8 cellular contexts compared by ENCODE assay signal in the genomic region with DNA sequence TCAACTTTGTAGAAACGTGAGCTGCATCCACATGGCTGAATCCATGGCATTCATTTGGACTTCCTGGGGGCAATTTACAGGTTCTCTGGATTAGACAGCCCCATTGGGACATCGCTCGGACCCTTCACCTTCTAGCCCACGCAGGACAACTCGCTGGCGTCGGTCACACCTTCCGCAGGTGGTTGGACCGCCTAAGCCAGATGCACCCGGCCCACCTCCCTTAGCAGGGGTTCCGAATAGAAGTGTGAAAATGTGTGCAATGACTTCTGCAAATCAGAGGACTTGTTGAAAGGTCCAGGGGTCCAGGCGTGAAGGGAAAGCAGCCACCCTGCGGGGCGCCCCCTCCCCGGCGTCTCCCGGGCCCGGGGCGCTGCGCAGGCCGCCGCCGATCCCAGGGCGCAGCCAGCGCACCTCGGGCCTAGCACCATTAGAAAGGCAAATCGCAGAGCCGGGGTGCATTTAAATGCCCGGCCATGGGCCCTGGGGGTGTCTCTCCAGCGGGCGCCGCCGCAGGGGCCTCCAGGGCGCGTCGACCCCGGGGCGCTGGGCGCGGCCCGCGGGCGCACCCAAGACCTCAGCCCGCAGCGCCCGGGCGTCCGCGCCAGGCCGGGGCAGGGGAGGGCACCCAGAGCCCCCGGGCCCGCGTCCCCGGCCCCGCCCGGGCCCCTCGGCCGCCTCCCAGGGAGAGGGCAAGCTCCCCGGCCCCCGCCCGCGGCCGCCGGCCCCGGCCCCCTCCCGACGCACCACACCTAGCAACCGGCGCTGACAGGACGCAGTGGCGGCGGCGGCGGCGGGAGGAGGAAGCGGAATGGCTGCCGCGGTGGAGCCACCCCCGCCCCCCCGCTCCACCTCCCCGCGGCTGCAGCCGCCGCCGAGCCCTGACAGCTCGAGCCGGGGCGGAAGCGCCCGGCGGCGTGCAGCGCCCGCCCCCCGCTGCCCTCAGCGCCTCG. TPM values are rescaled to one million over a fixed set of nuclear protein-coding genes. Genes with fewer than 3 reads are reported as not detected.
DNase-seq lines count a peak whose midpoint lies in the region; ATAC-seq and TF ChIP-seq lines count a peak whose summit lies in the region.

No MANE protein-coding gene starts in this region.

- peak overlapping the region; percentile 47 for H2BK5ac ChIP-seq in IMR-90 (ENCODE audit: low read depth, low read length, poor library complexity, severe bottlenecking)

- H3K9me3 ChIP-seq in IMR-90 (ENCODE audit: control insufficient read depth, insufficient read depth, low read length) (no peaks in the 10 kb centered on the region), SU-DHL-6 (ENCODE audit: insufficient read depth, low read length) (no peaks in the 10 kb centered on the region), adipocyte (ENCODE audit: control insufficient read depth, low read length) (no peaks in the 10 kb centered on the region), right cardiac atrium (ENCODE audit: control insufficient read depth, low read length) (no peaks in the 10 kb centered on the region), aorta (ENCODE audit: control insufficient read depth, low read length) (no peaks in the 10 kb centered on the region)

- H2BK120ac ChIP-seq in IMR-90 (ENCODE audit: low read depth, low read length): peak overlapping the region; percentile 7

- H2AK9ac ChIP-seq in IMR-90 (replicated peaks; ENCODE audit: low read depth, low read length, poor library complexity): peak overlapping the region; percentile 70

- peak overlapping the region; percentile 100 for H3K4me3 ChIP-seq in IMR-90 (ENCODE audit: insufficient read depth, low read depth, low read length)
- peak overlapping the region; percentile 32 for H3K4me3 ChIP-seq in SU-DHL-6 (ENCODE audit: insufficient read depth, low read length, poor library complexity, severe bottlenecking)
- H3K4me3 ChIP-seq in adipocyte (ENCODE audit: low read length): peak overlapping the region; percentile 87
- H3K4me3 ChIP-seq in right cardiac atrium (ENCODE audit: low read length): peak overlapping the region; percentile 99
- peak overlapping the region; percentile 87 to 99 for H3K4me3 ChIP-seq in aorta (ENCODE audit: low read length in 2 of 2)

- H3K4ac ChIP-seq in IMR-90 (ENCODE audit: low read depth, low read length): peak overlapping the region; percentile 65

- peaks cover 23% of the 10 kb centered on the region for H3K4me1 ChIP-seq in IMR-90 (ENCODE audit: control insufficient read depth, insufficient read depth, low read length)
- H3K4me1 ChIP-seq in adipocyte (ENCODE audit: control insufficient read depth, insufficient read depth, low read length): peaks cover 25% of the 10 kb centered on the region
- peaks cover 2% of the 10 kb centered on the region for H3K4me1 ChIP-seq in right cardiac atrium (ENCODE audit: control insufficient read depth, insufficient read depth, low read length)
- no peaks in the 10 kb centered on the region for H3K4me1 ChIP-seq in aorta (ENCODE audit: control insufficient read depth in 1 of 2, insufficient read depth in 2 of 2, low read length in 2 of 2)

- 3% methylated on average over 12 of the region's 97 CpGs; no CpG with 5 or more reads in 1 of the 2 experiments for WGBS in IMR-90 (ENCODE audit: extremely low coverage in 2 of 2, insufficient read length in 1 of 2), 2 experiments
- 3% methylated on average over 97 of the region's 97 CpGs for WGBS in right cardiac atrium
- 1 to 3% methylated on average over 43 to 97 of the region's 97 CpGs for WGBS in aorta, 2 donors

- TF ChIP-seq RAD21 in IMR-90 (IDR thresholded peaks at IDR 0.05; ENCODE audit: low read length): no peak

- H4K5ac ChIP-seq in IMR-90 (ENCODE audit: low read depth, low read length): peak overlapping the region; percentile 19

- H2BK15ac ChIP-seq in IMR-90 (ENCODE audit: low read depth, low read length): no peak overlapping the region

- in situ Hi-C loops in IMR-90 (cut with MboI; ENCODE audit: low sequenced_read_pairs): no loop called here

- POLR2A ChIA-PET in IMR-90 (lab: Charles Lee; ENCODE audit: unreplicated experiment): no interaction called here

- H3K79me1 ChIP-seq in IMR-90 (ENCODE audit: low read depth in 1 of 2, low read length in 2 of 2): peaks cover 26 to 38% of the 10 kb centered on the region in 2 experiments

- CTCF ChIA-PET in IMR-90 (lab: Yijun Ruan, JAX): no interaction called here

- peak overlapping the region; percentile 32 to 52; a peak in 3 of 4 replicates for H4K8ac ChIP-seq in IMR-90 (ENCODE audit: low read depth in 2 of 2, low read length in 2 of 2)

- peak; percentile 88 for DNase-seq in D341Med (ENCODE audit: low spot score)
- no peak for DNase-seq in IMR-90
- peak; percentile 88 for DNase-seq in adipocyte (ENCODE audit: low read depth)
- peak; percentile 84 to 92 (median 92) for DNase-seq in right cardiac atrium
- DNase-seq in putamen (ENCODE audit: low spot score): peak; percentile 76
- peak; percentile 85 to 91 for DNase-seq in aorta

- peak overlapping the region; percentile 64 for H3K14ac ChIP-seq in IMR-90 (replicated peaks; ENCODE audit: low read depth, low read length)

- no peak for TF ChIP-seq CTCF in IMR-90 (conservative IDR thresholded peaks at IDR 0.05; ENCODE audit: low read depth, low read length)
- no peak for TF ChIP-seq CTCF in SU-DHL-6 (IDR thresholded peaks at IDR 0.05; ENCODE audit: insufficient read depth, low read length, poor library complexity, severe bottlenecking)

- H3K79me2 ChIP-seq in SU-DHL-6 (ENCODE audit: insufficient read depth, low read length): no peaks in the 10 kb centered on the region

- H3K18ac ChIP-seq in IMR-90 (ENCODE audit: low read depth, low read length): no peak overlapping the region; the same call in none of the 2 replicates

- peak overlapping the region; percentile 75 for H4K91ac ChIP-seq in IMR-90 (ENCODE audit: insufficient read depth, low read depth, low read length)

- H2AFZ ChIP-seq in IMR-90 (replicated peaks; ENCODE audit: low read length, poor library complexity) (peak overlapping the region; percentile 81), SU-DHL-6 (ENCODE audit: low read depth, low read length, severe bottlenecking) (no peak overlapping the region)

- H3K23ac ChIP-seq in IMR-90 (ENCODE audit: low read depth, low read length): peak overlapping the region; percentile 47

- peaks cover 19% of the 10 kb centered on the region for H3K9me1 ChIP-seq in IMR-90 (ENCODE audit: insufficient read depth, low read length)

- ATAC-seq in GM21515 (IDR thresholded peaks at IDR 0.05; ENCODE audit: unreplicated experiment): peak; percentile 87
- ATAC-seq in IMR-90 (ENCODE audit: low read depth): peak; percentile 78
- peak; percentile 76 to 85 for ATAC-seq in right cardiac atrium
- ATAC-seq in aorta (ENCODE audit: low FRiP score): peak; percentile 81

- dilution Hi-C loops in IMR-90 (cut with HindIII; ENCODE audit: low sequenced_read_pairs, unreplicated experiment): no loop called here

- H3F3A ChIP-seq in SU-DHL-6 (ENCODE audit: insufficient read depth): peaks cover 26% of the 10 kb centered on the region

- no peak for TF ChIP-seq POLR2A in IMR-90 (IDR thresholded peaks at IDR 0.05; ENCODE audit: low read depth, low read length)

- BruUV-seq in IMR-90 (replicated peaks; lab: Mats Ljungman, UMichigan): no TSS peak

- H3K56ac ChIP-seq in IMR-90 (ENCODE audit: extremely low read depth, insufficient read depth, low read length): peak overlapping the region; percentile 64; the same call in 1 of the 2 replicates

- no peaks in the 10 kb centered on the region for H3K9me2 ChIP-seq in SU-DHL-6 (replicated peaks; ENCODE audit: insufficient read depth, low read length)

- no peaks in the 10 kb centered on the region for H3K27me3 ChIP-seq in IMR-90 (ENCODE audit: control insufficient read depth, insufficient read depth, low read length)
- no peaks in the 10 kb centered on the region for H3K27me3 ChIP-seq in SU-DHL-6 (ENCODE audit: low read length)
- H3K27me3 ChIP-seq in adipocyte (replicated peaks; ENCODE audit: control insufficient read depth, insufficient read depth, low read length): no peaks in the 10 kb centered on the region
- no peaks in the 10 kb centered on the region for H3K27me3 ChIP-seq in right cardiac atrium (ENCODE audit: control insufficient read depth, insufficient read depth)
- H3K27me3 ChIP-seq in aorta (ENCODE audit: control insufficient read depth in 1 of 2, insufficient read depth in 2 of 2, low read length in 1 of 2): no peaks in the 10 kb centered on the region

- intact Hi-C loops in IMR-90 (cut with micrococcal nuclease) (loop anchor here (1.0 kb wide), 1 partner anchor 93 kb away; no protein-coding TSS in a partner anchor), right cardiac atrium (cut with DNase I) (no loop called here), aorta (cut with DNase I) (loop anchor here in 1 of 2 donors (5.0 kb wide), 1 partner anchor 72 kb away; no protein-coding TSS in a partner anchor)

- H3K4me2 ChIP-seq in IMR-90 (ENCODE audit: low read depth, low read length): peak overlapping the region; percentile 94
- peak overlapping the region; percentile 38 for H3K4me2 ChIP-seq in SU-DHL-6 (ENCODE audit: low read depth, low read length, poor library complexity, severe bottlenecking)

- H3K36me3 ChIP-seq in IMR-90 (ENCODE audit: control insufficient read depth, insufficient read depth, low read length): no peaks in the 10 kb centered on the region
- H3K36me3 ChIP-seq in SU-DHL-6 (ENCODE audit: low read length): no peaks in the 10 kb centered on the region; the same call in 1 of the 2 replicates
- H3K36me3 ChIP-seq in adipocyte (ENCODE audit: control insufficient read depth, insufficient read depth, low read length, severe bottlenecking): no peaks in the 10 kb centered on the region
- no peaks in the 10 kb centered on the region for H3K36me3 ChIP-seq in aorta (ENCODE audit: control insufficient read depth in 1 of 2, insufficient read depth in 2 of 2, low read length in 1 of 2)

- H2AK5ac ChIP-seq in IMR-90 (ENCODE audit: low read depth, low read length): peak overlapping the region; percentile 81

- H3K27ac ChIP-seq in IMR-90 (ENCODE audit: insufficient read depth, low read length): peak overlapping the region; percentile 70
- no peak overlapping the region for H3K27ac ChIP-seq in SU-DHL-6 (ENCODE audit: low read depth, low read length)
- H3K27ac ChIP-seq in right cardiac atrium (ENCODE audit: low read length): peak overlapping the region; percentile 64
- H3K27ac ChIP-seq in aorta (ENCODE audit: low read depth in 1 of 2, low read length in 2 of 2): peak overlapping the region; percentile 8 to 77

- H3K9ac ChIP-seq in IMR-90 (ENCODE audit: low read depth, low read length): peak overlapping the region; percentile 68
- H3K9ac ChIP-seq in SU-DHL-6 (ENCODE audit: low read length): no peak overlapping the region
- peak overlapping the region; percentile 89 for H3K9ac ChIP-seq in adipocyte (ENCODE audit: low read length)

- H2BK20ac ChIP-seq in IMR-90 (ENCODE audit: low read depth, low read length): no peak overlapping the region

- peaks cover 5% of the 10 kb centered on the region; the same call in 1 of the 2 replicates for H4K20me1 ChIP-seq in IMR-90 (ENCODE audit: insufficient read depth, low read length)
- peaks cover 12% of the 10 kb centered on the region; the same call in 1 of the 2 replicates for H4K20me1 ChIP-seq in SU-DHL-6 (ENCODE audit: low read depth, low read length)

RNA-seq across cellular contexts. Expression of a gene that starts 1.2 kb away (rescaled TPM):
- total RNA-seq in IMR-90 (2012; rRNA removed): 8.4 and 12.2 TPM in 2 replicates
- polyA plus RNA-seq in IMR-90 (2012; rRNA removed): 8.6 and 10.5 TPM in 2 replicates
- polyA plus RNA-seq in IMR-90 (2012; cell fraction: cytosol; rRNA removed): 4.1 and 8.9 TPM in 2 replicates
- 3.2 and 7.4 TPM in 2 replicates for polyA plus RNA-seq in IMR-90 (2012; cell fraction: nucleus; rRNA removed; ENCODE audit: low replicate concordance)
- total RNA-seq in right cardiac atrium: 10 to 100 TPM; 19.9 to 27.4 (median 25.4) TPM
- 12.9 TPM for polyA plus RNA-seq in right cardiac atrium
- 10 to 100 TPM; 23.8 to 38.8 TPM for total RNA-seq in aorta
- 10 to 100 TPM; 13.5 to 18.8 TPM for polyA plus RNA-seq in aorta

Comparison
In these comparisons a context has a peak if more than half of its experiments do, and no peak if none do; other contexts are left out.
1. H3K4me3 ChIP-seq: peak in every context shown above with its lines; median percentile 100 in IMR-90; 99 in right cardiac atrium; 93 in aorta; 87 in adipocyte; 32 in SU-DHL-6.